ENCODE assay signal across 8 cellular contexts in genomic region chr20:5073154-5074049, GRCh38. TPM values are rescaled to one million over a fixed set of nuclear protein-coding genes. Genes with fewer than 3 reads are reported as not detected.
DNase-seq lines count a peak whose midpoint lies in the region; ATAC-seq and TF ChIP-seq lines count a peak whose summit lies in the region.

No MANE protein-coding gene starts in this region.

- ATAC-seq in lung (ENCODE audit: insufficient read depth, low FRiP score) = peak; percentile 91
- peak; percentile 93 to 96 for ATAC-seq in upper lobe of left lung (ENCODE audit: low FRiP score in 2 of 2)
- no peak for ATAC-seq in GM19463 (IDR thresholded peaks at IDR 0.05; ENCODE audit: unreplicated experiment)

- H3K36me3 ChIP-seq in lung (ENCODE audit: control insufficient read depth in 2 of 2, insufficient read depth in 2 of 2, low read length in 2 of 2) (no peaks in the 10 kb centered on the region), upper lobe of left lung (no peaks in the 10 kb centered on the region)

- H3K4me1 ChIP-seq in lung (ENCODE audit: control insufficient read depth in 2 of 2, insufficient read depth in 2 of 2, low read length in 2 of 2) (peaks cover 0 to 5% of the 10 kb centered on the region in 2 donors), upper lobe of left lung (peaks cover 16 to 27% (median 21%) of the 10 kb centered on the region in 4 donors)

- TF ChIP-seq POLR2A in upper lobe of left lung (IDR thresholded peaks at IDR 0.05) = no peak

- peak overlapping the region in 1 of 2 donors; percentile 67 for H3K27ac ChIP-seq in lung (ENCODE audit: low read depth in 1 of 2, low read length in 1 of 2)
- peak overlapping the region; percentile 59 to 76 (median 71) for H3K27ac ChIP-seq in upper lobe of left lung

- no peaks in the 10 kb centered on the region for H3K9me3 ChIP-seq in lung (ENCODE audit: control insufficient read depth in 2 of 2, insufficient read depth in 1 of 2, low read length in 1 of 2)
- no peaks in the 10 kb centered on the region for H3K9me3 ChIP-seq in upper lobe of left lung

- 44% methylated on average over 7 of the region's 7 CpGs for WGBS in lung, 2 donors
- 39 to 74% methylated on average over 6 to 7 of the region's 7 CpGs for WGBS in upper lobe of left lung, 2 donors

- TF ChIP-seq CTCF in choroid plexus epithelial cell (conservative IDR thresholded peaks at IDR 0.05; ENCODE audit: low read depth, low read length) (no peak), lung (IDR thresholded peaks at IDR 0.05; ENCODE audit: control extremely low read depth, extremely low read depth) (no peak), upper lobe of left lung (IDR thresholded peaks at IDR 0.05) (no peak)

- DNase-seq in GM04503 (ENCODE audit: low read depth) (peak; percentile 52), NCI-H774 (lab: John Stamatoyannopoulos, UW) (peak; percentile 52), choroid plexus epithelial cell (ENCODE audit: low read depth) (peak; percentile 24), lung (ENCODE audit: low spot score) (peak; percentile 87), upper lobe of left lung (peak; percentile 50 to 96), activated T-cell treated with anti-CD3 and anti-CD28 coated beads for 4 hours (no peak)
- no peak for DNase-seq in stimulated activated CD4-positive, alpha-beta T cell treated with anti-CD3 and anti-CD28 coated beads, Interleukin-15, amount 100 ng/mL, for 24 hours

- TF ChIP-seq EP300 in upper lobe of left lung (IDR thresholded peaks at IDR 0.05) = no peak

- H3K27me3 ChIP-seq in lung (ENCODE audit: control insufficient read depth, insufficient read depth) (no peaks in the 10 kb centered on the region), upper lobe of left lung (no peaks in the 10 kb centered on the region)

- no peak overlapping the region for H3K4me3 ChIP-seq in choroid plexus epithelial cell (ENCODE audit: low read depth, low read length)
- H3K4me3 ChIP-seq in lung = no peak overlapping the region
- no peak overlapping the region for H3K4me3 ChIP-seq in upper lobe of left lung

RNA-seq across cellular contexts. Expression of gene TMEM230, which starts 39.5 kb away (rescaled TPM):
- total RNA-seq in lung (10 to 100 TPM; 89.2 to 93.8 TPM), upper lobe of left lung (10 to 100 TPM; 24.5 to 88.1 (median 70.0) TPM)
- polyA plus RNA-seq in lung = 100 to 1,000 TPM in 1 of 2 donors, 10 to 100 TPM in 1; 88.3 to 160 TPM

RNA-seq across cellular contexts. Expression of gene PCNA, which starts 46.4 kb away (rescaled TPM):
- total RNA-seq in lung (10 to 100 TPM; 47.9 to 50.0 TPM), upper lobe of left lung (10 to 100 TPM; 15.5 to 55.9 (median 42.3) TPM)
- 10 to 100 TPM; 67.3 to 74.1 TPM for polyA plus RNA-seq in lung

RNA-seq across cellular contexts. Expression of gene CDS2, which starts 53.4 kb away (rescaled TPM):
- 10 to 100 TPM; 39.4 to 50.8 TPM for total RNA-seq in lung
- 10 to 100 TPM; 15.7 to 34.6 TPM for polyA plus RNA-seq in lung
- total RNA-seq in upper lobe of left lung = 10 to 100 TPM; 26.2 to 64.0 (median 40.6) TPM

Comparison
In these comparisons a context has a peak if more than half of its experiments do, and no peak if none do; other contexts are left out.
1. DNase-seq: peak in GM04503 (single experiment), NCI-H774 (single experiment), choroid plexus epithelial cell (single experiment), lung (single experiment) and upper lobe of left lung (2 of 2); none in stimulated activated CD4-positive, alpha-beta T cell treated with anti-CD3 and anti-CD28 coated beads, Interleukin-15, amount 100 ng/mL, for 24 hours (single experiment) and activated T-cell treated with anti-CD3 and anti-CD28 coated beads for 4 hours (single experiment).